In genomic region chr6:77470983-77471382, GRCh38 we compare ENCODE assay signal across 1 cellular context.
TF ChIP-seq lines count a peak whose summit lies in the region.

No MANE protein-coding gene starts in this region.

TF ChIP-seq in SK-N-SH treated with all-trans-retinoic acid at 6 μM for 48 hours, 23 proteins besides CTCF, POLR2A, EP300 and RAD21 (continued from another document):
- TF ChIP-seq PATZ1 (CRISPR knock-in tag; IDR thresholded peaks at IDR 0.05; ENCODE audit: borderline replicate concordance) (no peak), PPARA (CRISPR knock-in tag; IDR thresholded peaks at IDR 0.05; ENCODE audit: borderline replicate concordance) (no peak), ESRRG (CRISPR knock-in tag; IDR thresholded peaks at IDR 0.05) (no peak), ZFP30 (CRISPR knock-in tag; IDR thresholded peaks at IDR 0.05) (no peak), TOX (CRISPR knock-in tag; IDR thresholded peaks at IDR 0.05; ENCODE audit: borderline replicate concordance) (no peak), OSR1 (CRISPR knock-in tag; IDR thresholded peaks at IDR 0.05) (no peak), ARNTL (CRISPR knock-in tag; IDR thresholded peaks at IDR 0.05; ENCODE audit: borderline replicate concordance, low read depth) (no peak), ZNF565 (CRISPR knock-in tag; conservative IDR thresholded peaks at IDR 0.05; ENCODE audit: low read depth) (no peak), RARB (CRISPR knock-in tag; IDR thresholded peaks at IDR 0.05) (no peak), ZNF8 (CRISPR knock-in tag; IDR thresholded peaks at IDR 0.05) (no peak), SNAI2 (CRISPR knock-in tag; IDR thresholded peaks at IDR 0.05) (no peak)
